9 cellular contexts compared by ENCODE assay signal in the genomic region with DNA sequence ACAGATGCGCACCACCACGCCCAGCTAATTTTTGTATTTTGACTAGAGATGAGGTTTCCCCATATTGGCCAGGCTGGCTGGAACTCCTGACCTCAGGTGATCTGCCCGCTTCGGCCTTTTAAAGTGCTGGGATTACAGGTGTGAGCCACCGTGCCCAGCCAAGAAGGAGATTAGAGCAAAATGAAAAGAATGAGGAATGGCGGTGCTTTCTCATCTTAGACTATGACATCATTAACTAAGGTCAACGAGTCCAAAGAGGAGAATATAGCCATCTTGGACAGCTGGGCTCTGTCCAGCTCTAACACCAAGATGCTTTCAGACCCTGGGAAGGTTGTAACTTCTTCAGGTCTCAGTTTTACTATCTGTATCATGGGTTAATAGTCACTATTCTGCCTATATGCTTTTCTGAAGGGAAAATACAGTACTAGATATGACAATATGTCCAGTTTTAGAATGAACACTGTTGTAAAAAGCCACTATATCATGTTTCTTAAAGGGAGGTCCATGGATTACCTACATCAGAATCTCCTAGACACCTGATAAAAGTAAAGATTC.
"Had no signal": no experiment of that assay in that cellular context is flagged by ENCODE, and none has a peak within 500 bp of the region (broad histone marks: within the 10 kb centered on the region; RNA-seq: fewer than 3 reads in every experiment).

No MANE protein-coding gene starts in this region.

- DNase-seq: GM23248, GOT3, H7, IMR-90, KBM-7 had no signal

- H3K9me3 ChIP-seq: HAP-1 had no signal

- H3K9ac ChIP-seq: GM23248, KMS-11 had no signal

- H3K36me3 ChIP-seq: HAP-1 had no signal

- H2AFZ ChIP-seq: GM23248 had no signal

- H3K4me1 ChIP-seq: HAP-1 had no signal

- H3K4me3 ChIP-seq: GM23248, HAP-1 had no signal

- H3K27ac ChIP-seq: GM23248, HL-60, KMS-11 had no signal

- ATAC-seq: HCT116 had no signal

- H3K4me2 ChIP-seq: KMS-11 had no signal
